Comparison of ENCODE assay signal across 1 cellular context in the genomic region with DNA sequence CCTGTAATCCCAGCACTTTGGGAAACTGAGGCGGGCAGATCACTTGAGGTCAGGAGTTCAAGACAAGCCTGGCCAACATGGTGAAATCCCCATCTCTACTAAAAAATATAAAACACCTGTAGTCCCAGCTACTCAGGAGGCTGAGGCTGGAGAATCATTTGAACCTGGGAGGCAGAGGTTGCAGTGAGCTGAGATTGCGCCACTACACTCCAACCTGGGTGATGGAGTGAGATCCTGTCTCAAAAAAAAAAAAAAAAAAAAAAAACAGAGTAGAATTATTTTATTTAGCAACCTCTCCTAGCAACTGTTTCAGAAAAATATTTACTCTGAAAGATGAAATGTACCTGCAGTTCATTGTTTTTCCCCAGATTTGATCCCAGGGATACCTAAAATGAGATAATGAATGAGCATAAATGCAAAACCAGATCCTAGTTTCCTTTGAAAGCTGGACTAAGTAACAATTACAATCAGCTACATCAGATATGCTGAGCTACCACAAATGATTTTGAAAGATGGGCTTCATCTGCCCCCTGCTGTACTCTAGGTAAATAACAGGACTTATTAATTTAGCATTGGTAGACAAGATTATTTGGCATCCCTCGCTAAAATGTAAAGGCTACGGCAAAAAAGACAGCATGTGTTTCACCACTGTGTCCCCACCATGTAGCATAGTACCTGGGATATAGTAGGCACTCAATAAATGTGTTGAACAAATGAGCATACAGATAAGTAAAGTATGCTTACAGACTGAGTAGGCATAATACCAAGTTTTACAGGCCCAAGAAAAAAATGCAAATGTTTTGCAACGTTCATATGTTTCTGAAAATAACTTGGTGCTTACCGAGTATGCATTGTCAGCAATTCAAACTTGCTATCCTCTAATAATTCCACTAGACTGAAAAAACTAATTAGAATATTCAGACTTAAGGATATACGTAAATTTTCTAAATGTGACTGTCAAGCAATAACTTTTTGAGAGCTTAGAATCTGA.
TF ChIP-seq lines count a peak whose summit lies in the region.

No MANE protein-coding gene starts in this region.

TF ChIP-seq in HepG2, 621 proteins besides CTCF, POLR2A, EP300 and RAD21 (continued from another document):
- TF ChIP-seq, protein P1, sequence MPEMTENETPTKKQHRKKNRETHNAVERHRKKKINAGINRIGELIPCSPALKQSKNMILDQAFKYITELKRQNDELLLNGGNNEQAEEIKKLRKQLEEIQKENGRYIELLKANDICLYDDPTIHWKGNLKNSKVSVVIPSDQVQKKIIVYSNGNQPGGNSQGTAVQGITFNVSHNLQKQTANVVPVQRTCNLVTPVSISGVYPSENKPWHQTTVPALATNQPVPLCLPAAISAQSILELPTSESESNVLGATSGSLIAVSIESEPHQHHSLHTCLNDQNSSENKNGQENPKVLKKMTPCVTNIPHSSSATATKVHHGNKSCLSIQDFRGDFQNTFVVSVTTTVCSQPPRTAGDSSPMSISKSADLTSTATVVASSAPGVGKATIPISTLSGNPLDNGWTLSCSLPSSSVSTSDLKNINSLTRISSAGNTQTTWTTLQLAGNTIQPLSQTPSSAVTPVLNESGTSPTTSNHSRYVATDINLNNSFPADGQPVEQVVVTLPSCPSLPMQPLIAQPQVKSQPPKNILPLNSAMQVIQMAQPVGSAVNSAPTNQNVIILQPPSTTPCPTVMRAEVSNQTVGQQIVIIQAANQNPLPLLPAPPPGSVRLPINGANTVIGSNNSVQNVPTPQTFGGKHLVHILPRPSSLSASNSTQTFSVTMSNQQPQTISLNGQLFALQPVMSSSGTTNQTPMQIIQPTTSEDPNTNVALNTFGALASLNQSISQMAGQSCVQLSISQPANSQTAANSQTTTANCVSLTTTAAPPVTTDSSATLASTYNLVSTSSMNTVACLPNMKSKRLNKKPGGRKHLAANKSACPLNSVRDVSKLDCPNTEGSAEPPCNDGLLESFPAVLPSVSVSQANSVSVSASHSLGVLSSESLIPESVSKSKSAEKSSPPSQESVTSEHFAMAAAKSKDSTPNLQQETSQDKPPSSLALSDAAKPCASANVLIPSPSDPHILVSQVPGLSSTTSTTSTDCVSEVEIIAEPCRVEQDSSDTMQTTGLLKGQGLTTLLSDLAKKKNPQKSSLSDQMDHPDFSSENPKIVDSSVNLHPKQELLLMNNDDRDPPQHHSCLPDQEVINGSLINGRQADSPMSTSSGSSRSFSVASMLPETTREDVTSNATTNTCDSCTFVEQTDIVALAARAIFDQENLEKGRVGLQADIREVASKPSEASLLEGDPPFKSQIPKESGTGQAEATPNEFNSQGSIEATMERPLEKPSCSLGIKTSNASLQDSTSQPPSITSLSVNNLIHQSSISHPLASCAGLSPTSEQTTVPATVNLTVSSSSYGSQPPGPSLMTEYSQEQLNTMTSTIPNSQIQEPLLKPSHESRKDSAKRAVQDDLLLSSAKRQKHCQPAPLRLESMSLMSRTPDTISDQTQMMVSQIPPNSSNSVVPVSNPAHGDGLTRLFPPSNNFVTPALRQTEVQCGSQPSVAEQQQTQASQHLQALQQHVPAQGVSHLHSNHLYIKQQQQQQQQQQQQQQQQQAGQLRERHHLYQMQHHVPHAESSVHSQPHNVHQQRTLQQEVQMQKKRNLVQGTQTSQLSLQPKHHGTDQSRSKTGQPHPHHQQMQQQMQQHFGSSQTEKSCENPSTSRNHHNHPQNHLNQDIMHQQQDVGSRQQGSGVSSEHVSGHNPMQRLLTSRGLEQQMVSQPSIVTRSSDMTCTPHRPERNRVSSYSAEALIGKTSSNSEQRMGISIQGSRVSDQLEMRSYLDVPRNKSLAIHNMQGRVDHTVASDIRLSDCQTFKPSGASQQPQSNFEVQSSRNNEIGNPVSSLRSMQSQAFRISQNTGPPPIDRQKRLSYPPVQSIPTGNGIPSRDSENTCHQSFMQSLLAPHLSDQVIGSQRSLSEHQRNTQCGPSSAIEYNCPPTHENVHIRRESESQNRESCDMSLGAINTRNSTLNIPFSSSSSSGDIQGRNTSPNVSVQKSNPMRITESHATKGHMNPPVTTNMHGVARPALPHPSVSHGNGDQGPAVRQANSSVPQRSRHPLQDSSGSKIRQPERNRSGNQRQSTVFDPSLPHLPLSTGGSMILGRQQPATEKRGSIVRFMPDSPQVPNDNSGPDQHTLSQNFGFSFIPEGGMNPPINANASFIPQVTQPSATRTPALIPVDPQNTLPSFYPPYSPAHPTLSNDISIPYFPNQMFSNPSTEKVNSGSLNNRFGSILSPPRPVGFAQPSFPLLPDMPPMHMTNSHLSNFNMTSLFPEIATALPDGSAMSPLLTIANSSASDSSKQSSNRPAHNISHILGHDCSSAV (CRISPR knock-in tag; IDR thresholded peaks at IDR 0.05; ENCODE audit: borderline replicate concordance): no peak
- TF ChIP-seq, protein P2, sequence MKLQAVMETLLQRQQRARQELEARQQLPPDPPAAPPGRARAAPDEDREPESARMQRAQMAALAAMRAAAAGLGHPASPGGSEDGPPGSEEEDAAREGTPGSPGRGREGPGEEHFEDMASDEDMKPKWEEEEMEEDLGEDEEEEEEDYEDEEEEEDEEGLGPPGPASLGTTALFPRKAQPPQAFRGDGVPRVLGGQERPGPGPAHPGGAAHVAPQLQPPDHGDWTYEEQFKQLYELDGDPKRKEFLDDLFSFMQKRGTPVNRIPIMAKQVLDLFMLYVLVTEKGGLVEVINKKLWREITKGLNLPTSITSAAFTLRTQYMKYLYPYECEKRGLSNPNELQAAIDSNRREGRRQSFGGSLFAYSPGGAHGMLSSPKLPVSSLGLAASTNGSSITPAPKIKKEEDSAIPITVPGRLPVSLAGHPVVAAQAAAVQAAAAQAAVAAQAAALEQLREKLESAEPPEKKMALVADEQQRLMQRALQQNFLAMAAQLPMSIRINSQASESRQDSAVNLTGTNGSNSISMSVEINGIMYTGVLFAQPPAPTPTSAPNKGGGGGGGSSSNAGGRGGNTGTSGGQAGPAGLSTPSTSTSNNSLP (IDR thresholded peaks at IDR 0.05; ENCODE audit: low read depth, low read length): peak; percentile 64; the same call in 1 of the 2 replicates
- TF ChIP-seq, protein P3, sequence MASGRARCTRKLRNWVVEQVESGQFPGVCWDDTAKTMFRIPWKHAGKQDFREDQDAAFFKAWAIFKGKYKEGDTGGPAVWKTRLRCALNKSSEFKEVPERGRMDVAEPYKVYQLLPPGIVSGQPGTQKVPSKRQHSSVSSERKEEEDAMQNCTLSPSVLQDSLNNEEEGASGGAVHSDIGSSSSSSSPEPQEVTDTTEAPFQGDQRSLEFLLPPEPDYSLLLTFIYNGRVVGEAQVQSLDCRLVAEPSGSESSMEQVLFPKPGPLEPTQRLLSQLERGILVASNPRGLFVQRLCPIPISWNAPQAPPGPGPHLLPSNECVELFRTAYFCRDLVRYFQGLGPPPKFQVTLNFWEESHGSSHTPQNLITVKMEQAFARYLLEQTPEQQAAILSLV (CRISPR knock-in tag; IDR thresholded peaks at IDR 0.05; ENCODE audit: borderline replicate concordance): no peak
- TF ChIP-seq AHR (CRISPR knock-in tag; IDR thresholded peaks at IDR 0.05): no peak
- TF ChIP-seq HMGA1 (CRISPR knock-in tag; conservative IDR thresholded peaks at IDR 0.05): no peak
- peak; percentile 78 for TF ChIP-seq SMC3 (IDR thresholded peaks at IDR 0.05; ENCODE audit: low read length)
- no peak for TF ChIP-seq SKI (IDR thresholded peaks at IDR 0.05; ENCODE audit: partially characterized antibody)
- peak; percentile 87 for TF ChIP-seq MAFF (IDR thresholded peaks at IDR 0.05; ENCODE audit: low read depth, low read length)
- no peak for TF ChIP-seq ZNF235 (CRISPR knock-in tag; IDR thresholded peaks at IDR 0.05; ENCODE audit: borderline replicate concordance)
- TF ChIP-seq, protein P4, sequence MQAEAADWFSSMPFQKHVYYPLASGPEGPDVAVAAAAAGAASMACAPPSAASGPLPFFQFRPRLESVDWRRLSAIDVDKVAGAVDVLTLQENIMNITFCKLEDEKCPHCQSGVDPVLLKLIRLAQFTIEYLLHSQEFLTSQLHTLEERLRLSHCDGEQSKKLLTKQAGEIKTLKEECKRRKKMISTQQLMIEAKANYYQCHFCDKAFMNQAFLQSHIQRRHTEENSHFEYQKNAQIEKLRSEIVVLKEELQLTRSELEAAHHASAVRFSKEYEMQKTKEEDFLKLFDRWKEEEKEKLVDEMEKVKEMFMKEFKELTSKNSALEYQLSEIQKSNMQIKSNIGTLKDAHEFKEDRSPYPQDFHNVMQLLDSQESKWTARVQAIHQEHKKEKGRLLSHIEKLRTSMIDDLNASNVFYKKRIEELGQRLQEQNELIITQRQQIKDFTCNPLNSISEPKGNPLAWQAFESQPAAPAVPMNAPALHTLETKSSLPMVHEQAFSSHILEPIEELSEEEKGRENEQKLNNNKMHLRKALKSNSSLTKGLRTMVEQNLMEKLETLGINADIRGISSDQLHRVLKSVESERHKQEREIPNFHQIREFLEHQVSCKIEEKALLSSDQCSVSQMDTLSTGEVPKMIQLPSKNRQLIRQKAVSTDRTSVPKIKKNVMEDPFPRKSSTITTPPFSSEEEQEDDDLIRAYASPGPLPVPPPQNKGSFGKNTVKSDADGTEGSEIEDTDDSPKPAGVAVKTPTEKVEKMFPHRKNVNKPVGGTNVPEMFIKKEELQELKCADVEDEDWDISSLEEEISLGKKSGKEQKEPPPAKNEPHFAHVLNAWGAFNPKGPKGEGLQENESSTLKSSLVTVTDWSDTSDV (CRISPR knock-in tag; IDR thresholded peaks at IDR 0.05): no peak
- TF ChIP-seq FOXA3 (CRISPR knock-in tag; IDR thresholded peaks at IDR 0.05): peak; percentile 32; the same call in 1 of the 2 replicates
- no peak for TF ChIP-seq ZNF678 (CRISPR knock-in tag; IDR thresholded peaks at IDR 0.05)
- TF ChIP-seq GZF1 (CRISPR knock-in tag; IDR thresholded peaks at IDR 0.05): no peak
- TF ChIP-seq ZFP41 (CRISPR knock-in tag; IDR thresholded peaks at IDR 0.05; ENCODE audit: borderline replicate concordance): no peak
- no peak for TF ChIP-seq SYNCRIP (IDR thresholded peaks at IDR 0.05; ENCODE audit: insufficient read depth, low read depth, low read length)
- TF ChIP-seq STAG1 (CRISPR knock-in tag; IDR thresholded peaks at IDR 0.05): peak; percentile 91
TF ChIP-seq in HepG2: peak in this region for 7.
